Comparison of ENCODE assay signal across 19 cellular contexts in genomic region chr17:74241434-74241833, GRCh38. TPM values are rescaled to one million over a fixed set of nuclear protein-coding genes. Genes with fewer than 3 reads are reported as not detected.
A peak's percentile ranks its signal among the peaks of the same experiment; 100 is the strongest.
DNase-seq lines count a peak whose midpoint lies in the region; TF ChIP-seq lines count a peak whose summit lies in the region.
"Had no signal": no experiment of that assay in that cellular context is flagged by ENCODE, and none has a peak within 500 bp of the region (broad histone marks: within the 10 kb centered on the region; RNA-seq: fewer than 3 reads in every experiment).

No MANE protein-coding gene starts in this region.

- no peak overlapping the region for H3K4me3 Mint-ChIP-seq in brain
- H3K4me3 Mint-ChIP-seq in progenitor cell of endocrine pancreas (ENCODE audit: low read depth), result no peak overlapping the region
- H3K4me3 Mint-ChIP-seq: activated CD8-positive, alpha-beta memory T cell treated with anti-CD3 and anti-CD28 coated beads, Interleukin-2, amount 10 ng/mL, durations not matched to agents 7 days and 5 days; T-helper 2 cell treated with Interferon-gamma antibody and Interleukin-4, amounts not matched to agents 5 μg/mL and 100 μg/mL, for 36 hours had no signal

- no peak overlapping the region for H2AFZ ChIP-seq in mesenchymal stem cell (ENCODE audit: low read depth, low read length)

- H4K8ac ChIP-seq in mesenchymal stem cell (ENCODE audit: low read length), result no peak overlapping the region

- H2BK15ac ChIP-seq in mesenchymal stem cell (ENCODE audit: low read depth, poor library complexity, severe bottlenecking), result no peak overlapping the region

- H3K27ac Mint-ChIP-seq in brain, result peak overlapping the region; percentile 2 to 97 (median 91)
- no peak overlapping the region for H3K27ac Mint-ChIP-seq in progenitor cell of endocrine pancreas
- H3K27ac Mint-ChIP-seq: activated CD8-positive, alpha-beta memory T cell treated with anti-CD3 and anti-CD28 coated beads, Interleukin-2, amount 10 ng/mL, durations not matched to agents 7 days and 5 days; T-helper 2 cell treated with Interferon-gamma antibody and Interleukin-4, amounts not matched to agents 5 μg/mL and 100 μg/mL, for 36 hours had no signal

- H3K36me3 Mint-ChIP-seq in brain, result peaks cover 15% of the 10 kb centered on the region
- H3K36me3 Mint-ChIP-seq in progenitor cell of endocrine pancreas (ENCODE audit: insufficient read depth), result no peaks in the 10 kb centered on the region
- H3K36me3 Mint-ChIP-seq: activated CD8-positive, alpha-beta memory T cell treated with anti-CD3 and anti-CD28 coated beads, Interleukin-2, amount 10 ng/mL, durations not matched to agents 7 days and 5 days had no signal

- no peak overlapping the region for H3K4me3 ChIP-seq in mesenchymal stem cell (ENCODE audit: insufficient read depth in 1 of 2, low read depth in 1 of 2, low read length in 2 of 2)
- H3K4me3 ChIP-seq in testis, result no peak overlapping the region
- H3K4me3 ChIP-seq: colonic mucosa, HAP-1, upper lobe of left lung had no signal

- peak in 30 of 42 donors; percentile 29 to 75 (median 48) for DNase-seq in head of caudate nucleus
- no peak for DNase-seq in mesenchymal stem cell
- DNase-seq in testis, result peak; percentile 65
- no peak for DNase-seq in retina
- DNase-seq in progenitor cell of endocrine pancreas (ENCODE audit: low spot score, unreplicated experiment), result no peak
- no peak for DNase-seq in activated naive CD4-positive, alpha-beta T cell treated with anti-CD3 and anti-CD28 coated beads, Interleukin-2, amount 50 U/mL, for 16 hours
- no peak for DNase-seq in A172 (ENCODE audit: low spot score)
- DNase-seq: activated CD4-positive, alpha-beta T cell treated with anti-CD3 and anti-CD28 coated beads for 1 hour; activated CD8-positive, alpha-beta memory T cell treated with anti-CD3 and anti-CD28 coated beads, Interleukin-2, amount 10 ng/mL, durations not matched to agents 7 days and 5 days; colonic mucosa; DND-41; islet precursor cell; NCI-H1048 had no signal

- no peak overlapping the region for H3K18ac ChIP-seq in mesenchymal stem cell (ENCODE audit: low read depth in 1 of 2, low read length in 2 of 2)

- no peak overlapping the region for H3K27ac ChIP-seq in mesenchymal stem cell (ENCODE audit: low read length, poor library complexity, severe bottlenecking)
- peak overlapping the region in 1 of 2 donors; percentile 39 for H3K27ac ChIP-seq in testis
- H3K27ac ChIP-seq: colonic mucosa had no signal

- H3K4me2 ChIP-seq in mesenchymal stem cell (ENCODE audit: low read length, poor library complexity, severe bottlenecking), result no peak overlapping the region

- no peak overlapping the region for H3K23ac ChIP-seq in mesenchymal stem cell (ENCODE audit: low read length in 2 of 2)

- H3K79me1 ChIP-seq in mesenchymal stem cell (replicated peaks; ENCODE audit: low read length, poor library complexity, severe bottlenecking), result no peaks in the 10 kb centered on the region

- TF ChIP-seq CTCF in brain (conservative IDR thresholded peaks at IDR 0.05) (no peak), testis (IDR thresholded peaks at IDR 0.05) (no peak), progenitor cell of endocrine pancreas (IDR thresholded peaks at IDR 0.05; ENCODE audit: unreplicated experiment) (no peak)

- H3K4me1 Mint-ChIP-seq in brain (peaks cover 53% of the 10 kb centered on the region), progenitor cell of endocrine pancreas (ENCODE audit: low read depth) (no peaks in the 10 kb centered on the region)

- H3K36me3 ChIP-seq in mesenchymal stem cell (ENCODE audit: control insufficient read depth in 1 of 2, insufficient read depth in 2 of 2, low read depth in 1 of 2, low read length in 2 of 2), result no peaks in the 10 kb centered on the region
- no peaks in the 10 kb centered on the region for H3K36me3 ChIP-seq in testis (ENCODE audit: low read depth, missing control alignments)
- H3K36me3 ChIP-seq: colonic mucosa, HAP-1 had no signal

- no peak overlapping the region for H2BK5ac ChIP-seq in mesenchymal stem cell (ENCODE audit: low read depth, low read length, poor library complexity, severe bottlenecking)

- H2BK12ac ChIP-seq in mesenchymal stem cell (ENCODE audit: low read length in 2 of 2), result no peak overlapping the region

- peaks cover 16 to 42% of the 10 kb centered on the region in 2 experiments for H3K27me3 ChIP-seq in mesenchymal stem cell (ENCODE audit: control insufficient read depth in 1 of 2, insufficient read depth in 1 of 2, low read length in 2 of 2)
- H3K27me3 ChIP-seq in testis, result no peaks in the 10 kb centered on the region
- H3K27me3 ChIP-seq: colonic mucosa, upper lobe of left lung had no signal

- peaks cover 9% of the 10 kb centered on the region for H3K4me1 ChIP-seq in mesenchymal stem cell (ENCODE audit: control insufficient read depth, insufficient read depth, low read depth, low read length)
- peaks cover 28% of the 10 kb centered on the region for H3K4me1 ChIP-seq in testis
- H3K4me1 ChIP-seq: colonic mucosa, HAP-1 had no signal

- H3K4ac ChIP-seq in mesenchymal stem cell (ENCODE audit: low read depth in 1 of 2, low read length in 2 of 2), result no peak overlapping the region

- H2BK120ac ChIP-seq in mesenchymal stem cell (ENCODE audit: low read depth, low read length), result no peak overlapping the region

- no peak overlapping the region for H4K91ac ChIP-seq in mesenchymal stem cell (ENCODE audit: low read length)

- WGBS in mesenchymal stem cell, result 81% methylated on average over 8 of the region's 9 CpGs
- WGBS in testis, 2 donors, result 53 to 58% methylated on average over 9 of the region's 9 CpGs

- peaks cover 0 to under 1% (median 0%) of the 10 kb centered on the region in 5 experiments for H3K9me3 Mint-ChIP-seq in brain
- H3K9me3 Mint-ChIP-seq in progenitor cell of endocrine pancreas (ENCODE audit: low read depth), result peaks cover under 1% of the 10 kb centered on the region
- H3K9me3 Mint-ChIP-seq: T-helper 2 cell treated with Interferon-gamma antibody and Interleukin-4, amounts not matched to agents 5 μg/mL and 100 μg/mL, for 36 hours had no signal

- no peak for TF ChIP-seq POLR2A in testis (IDR thresholded peaks at IDR 0.05)

- peak overlapping the region; percentile 36 for H3K9ac ChIP-seq in mesenchymal stem cell (ENCODE audit: low read length)

- intact Hi-C loops in head of caudate nucleus (cut with DNase I) (no loop called here), testis (cut with DNase I; ENCODE audit: low total_unique reads) (no loop called here)

- no peak overlapping the region for H2AK5ac ChIP-seq in mesenchymal stem cell (ENCODE audit: low read length, severe bottlenecking)

- peaks cover 3% of the 10 kb centered on the region for H3K27me3 Mint-ChIP-seq in brain
- H3K27me3 Mint-ChIP-seq in progenitor cell of endocrine pancreas, result peaks cover 24% of the 10 kb centered on the region
- H3K27me3 Mint-ChIP-seq: activated CD8-positive, alpha-beta memory T cell treated with anti-CD3 and anti-CD28 coated beads, Interleukin-2, amount 10 ng/mL, durations not matched to agents 7 days and 5 days had no signal

- H3K9me3 ChIP-seq in mesenchymal stem cell (ENCODE audit: control insufficient read depth, low read length) (no peaks in the 10 kb centered on the region), testis (no peaks in the 10 kb centered on the region)
- H3K9me3 ChIP-seq: colonic mucosa, HAP-1, upper lobe of left lung had no signal

- H3K14ac ChIP-seq in mesenchymal stem cell (ENCODE audit: low read length in 2 of 2), result no peak overlapping the region

RNA-seq across cellular contexts. Expression of gene TTYH2, which starts 28.1 kb away (rescaled TPM):
- polyA plus RNA-seq in brain (ENCODE audit: insufficient read depth, low read depth, low replicate concordance), result 91.1 TPM
- polyA plus RNA-seq in mesenchymal stem cell (2013, experiment 1 of 2), result 2.0 TPM
- 2.7 TPM for polyA plus RNA-seq in mesenchymal stem cell (2013, experiment 2 of 2)
- 10 to 100 TPM; 69.7 to 73.5 TPM for total RNA-seq in testis
- polyA plus RNA-seq in testis (ENCODE audit: insufficient read depth, low read depth, low replicate concordance), result 52.7 TPM
- 0.69 and 1.1 TPM in 2 replicates for total RNA-seq in progenitor cell of endocrine pancreas
- total RNA-seq in A172 (2014; rRNA removed; shearing (Covaris generic)), result 0.72 and 1.3 TPM in 2 replicates

RNA-seq across cellular contexts. Expression of gene DNAI2, which starts 32.6 kb away (rescaled TPM):
- polyA plus RNA-seq in brain (ENCODE audit: insufficient read depth, low read depth, low replicate concordance), result 0.56 TPM
- not detected for polyA plus RNA-seq in mesenchymal stem cell (2013, experiment 1 of 2)
- polyA plus RNA-seq in mesenchymal stem cell (2013, experiment 2 of 2), result not detected
- 10 to 100 TPM; 19.6 to 26.9 TPM for total RNA-seq in testis
- 80.5 TPM for polyA plus RNA-seq in testis (ENCODE audit: insufficient read depth, low read depth, low replicate concordance)
- total RNA-seq in progenitor cell of endocrine pancreas, result not detected in 2 replicates
- total RNA-seq in A172 (2014; rRNA removed; shearing (Covaris generic)), result not detected in 2 replicates
- total RNA-seq: colonic mucosa, SK-MEL-5 had no signal
- polyA plus RNA-seq: BJ had no signal

RNA-seq across cellular contexts. Expression of gene RPL38, which starts 38.0 kb away (rescaled TPM):
- polyA plus RNA-seq in brain (ENCODE audit: insufficient read depth, low read depth, low replicate concordance) (4,253 TPM), testis (ENCODE audit: insufficient read depth, low read depth, low replicate concordance) (1,788 TPM)
- polyA plus RNA-seq in mesenchymal stem cell (2013, experiment 1 of 2), result 3,306 TPM
- polyA plus RNA-seq in mesenchymal stem cell (2013, experiment 2 of 2), result 3,256 TPM
- total RNA-seq in testis (100 to 1,000 TPM; 345 to 563 TPM), progenitor cell of endocrine pancreas (798 and 811 TPM in 2 replicates)
- total RNA-seq in A172 (2014; rRNA removed; shearing (Covaris generic)), result 351 and 1,058 TPM in 2 replicates

Comparison
In these comparisons a context has a peak if more than half of its experiments do, and no peak if none do; other contexts are left out.
1. DNase-seq: peak in head of caudate nucleus (30 of 42) and testis (single experiment); none in mesenchymal stem cell (single experiment), retina (single experiment), progenitor cell of endocrine pancreas (single experiment), activated naive CD4-positive, alpha-beta T cell treated with anti-CD3 and anti-CD28 coated beads, Interleukin-2, amount 50 U/mL, for 16 hours (single experiment) and A172 (single experiment).
2. RNA of gene TTYH2, which starts 28.1 kb away (total RNA-seq): 69.7 to 73.5 TPM in testis; 0.72 to 1.3 TPM in A172 and 0.69 to 1.1 TPM in progenitor cell of endocrine pancreas; every median in the first group is over 10 times any median in the second.
3. RNA of gene DNAI2, which starts 32.6 kb away (total RNA-seq): 19.6 to 26.9 TPM in testis; not detected in progenitor cell of endocrine pancreas and not detected in A172; every median in the first group is over 10 times any median in the second.